ENCODE assay signal across 2 cellular contexts in genomic region chr11:118286545-118286944, GRCh38.
TF ChIP-seq lines count a peak whose summit lies in the region.

No MANE protein-coding gene starts in this region.

TF ChIP-seq in K562, 482 proteins besides CTCF, POLR2A, EP300 and RAD21:
- TF ChIP-seq JUNB (CRISPR knock-in tag; conservative IDR thresholded peaks at IDR 0.05) (no peak), PBX2 (CRISPR knock-in tag; IDR thresholded peaks at IDR 0.05; ENCODE audit: low read depth) (no peak), PBX2 (tag; conservative IDR thresholded peaks at IDR 0.05; ENCODE audit: low read depth) (peak; percentile 90), PKNOX1 (IDR thresholded peaks at IDR 0.05) (peak; percentile 48), MEIS2 (IDR thresholded peaks at IDR 0.05; ENCODE audit: partially characterized antibody) (peak; percentile 86), ZNF384 (IDR thresholded peaks at IDR 0.05; ENCODE audit: low read depth, low read length) (peak; percentile 40; the same call in 1 of the 2 replicates), CREB1 (IDR thresholded peaks at IDR 0.05) (no peak), CREB1 (CRISPR knock-in tag; IDR thresholded peaks at IDR 0.05) (no peak), ARHGAP35 (IDR thresholded peaks at IDR 0.05; ENCODE audit: partially characterized antibody) (no peak)

TF ChIP-seq in GM23338, 12 proteins besides CTCF, POLR2A, EP300 and RAD21:
- TF ChIP-seq ETS1 (IDR thresholded peaks at IDR 0.05), result no peak
- TF ChIP-seq POLR2AphosphoS5 (IDR thresholded peaks at IDR 0.05; ENCODE audit: low read depth), result no peak
- no peak for TF ChIP-seq NANOG (IDR thresholded peaks at IDR 0.05; ENCODE audit: borderline replicate concordance)
- no peak for TF ChIP-seq JUNB (IDR thresholded peaks at IDR 0.05; ENCODE audit: unreplicated experiment)
- TF ChIP-seq CREB1 (CRISPR knock-in tag; IDR thresholded peaks at IDR 0.05; ENCODE audit: low read depth), result no peak
- TF ChIP-seq EZH2 (IDR thresholded peaks at IDR 0.05; ENCODE audit: low read depth, unreplicated experiment), result no peak
- no peak for TF ChIP-seq ZNF114 (CRISPR knock-in tag; IDR thresholded peaks at IDR 0.05)
- no peak for TF ChIP-seq STAT1 (IDR thresholded peaks at IDR 0.05; ENCODE audit: unreplicated experiment)
- TF ChIP-seq, protein P1, sequence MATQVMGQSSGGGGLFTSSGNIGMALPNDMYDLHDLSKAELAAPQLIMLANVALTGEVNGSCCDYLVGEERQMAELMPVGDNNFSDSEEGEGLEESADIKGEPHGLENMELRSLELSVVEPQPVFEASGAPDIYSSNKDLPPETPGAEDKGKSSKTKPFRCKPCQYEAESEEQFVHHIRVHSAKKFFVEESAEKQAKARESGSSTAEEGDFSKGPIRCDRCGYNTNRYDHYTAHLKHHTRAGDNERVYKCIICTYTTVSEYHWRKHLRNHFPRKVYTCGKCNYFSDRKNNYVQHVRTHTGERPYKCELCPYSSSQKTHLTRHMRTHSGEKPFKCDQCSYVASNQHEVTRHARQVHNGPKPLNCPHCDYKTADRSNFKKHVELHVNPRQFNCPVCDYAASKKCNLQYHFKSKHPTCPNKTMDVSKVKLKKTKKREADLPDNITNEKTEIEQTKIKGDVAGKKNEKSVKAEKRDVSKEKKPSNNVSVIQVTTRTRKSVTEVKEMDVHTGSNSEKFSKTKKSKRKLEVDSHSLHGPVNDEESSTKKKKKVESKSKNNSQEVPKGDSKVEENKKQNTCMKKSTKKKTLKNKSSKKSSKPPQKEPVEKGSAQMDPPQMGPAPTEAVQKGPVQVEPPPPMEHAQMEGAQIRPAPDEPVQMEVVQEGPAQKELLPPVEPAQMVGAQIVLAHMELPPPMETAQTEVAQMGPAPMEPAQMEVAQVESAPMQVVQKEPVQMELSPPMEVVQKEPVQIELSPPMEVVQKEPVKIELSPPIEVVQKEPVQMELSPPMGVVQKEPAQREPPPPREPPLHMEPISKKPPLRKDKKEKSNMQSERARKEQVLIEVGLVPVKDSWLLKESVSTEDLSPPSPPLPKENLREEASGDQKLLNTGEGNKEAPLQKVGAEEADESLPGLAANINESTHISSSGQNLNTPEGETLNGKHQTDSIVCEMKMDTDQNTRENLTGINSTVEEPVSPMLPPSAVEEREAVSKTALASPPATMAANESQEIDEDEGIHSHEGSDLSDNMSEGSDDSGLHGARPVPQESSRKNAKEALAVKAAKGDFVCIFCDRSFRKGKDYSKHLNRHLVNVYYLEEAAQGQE (IDR thresholded peaks at IDR 0.05; ENCODE audit: unreplicated experiment), result no peak
- TF ChIP-seq ZNF462 (CRISPR knock-in tag; IDR thresholded peaks at IDR 0.05), result no peak
- TF ChIP-seq EZH2phosphoT487 (IDR thresholded peaks at IDR 0.05; ENCODE audit: unreplicated experiment), result no peak
- TF ChIP-seq ZNF331 (CRISPR knock-in tag; IDR thresholded peaks at IDR 0.05; ENCODE audit: low read depth), result no peak
